In genomic region chr3:100334340-100335136, GRCh38 we compare ENCODE assay signal across 8 cellular contexts. TPM values are rescaled to one million over a fixed set of nuclear protein-coding genes. Genes with fewer than 3 reads are reported as not detected.
DNase-seq lines count a peak whose midpoint lies in the region; ATAC-seq and TF ChIP-seq lines count a peak whose summit lies in the region.

TSS of gene NIT2 (plus strand) at chr3:100334757. CDS start at chr3:100334792, 35 bp downstream.

- intact Hi-C loops in left ventricle myocardium superior (cut with micrococcal nuclease) (no loop called here), psoas muscle (cut with DNase I) (loop anchor here (5.0 to 10.0 kb wide), 2 partner anchors 38 to 500 kb away; no protein-coding TSS in a partner anchor)

- peaks cover 17% of the 10 kb centered on the region for H3K4me1 Mint-ChIP-seq in T-helper 17 cell

- H3K27me3 Mint-ChIP-seq in T-helper 17 cell: no peaks in the 10 kb centered on the region

- H3K9me3 ChIP-seq in T-helper 17 cell (ENCODE audit: control insufficient read depth, low read length, poor library complexity, severe bottlenecking) (no peaks in the 10 kb centered on the region), psoas muscle (no peaks in the 10 kb centered on the region)

- H3K36me3 Mint-ChIP-seq in T-helper 17 cell (ENCODE audit: low read depth): peaks cover 3% of the 10 kb centered on the region

- peak within 1 kb of the TSS; percentile 95 for H3K4me3 Mint-ChIP-seq in T-helper 17 cell

- DNase-seq in GM13977 (ENCODE audit: low spot score) (peak; percentile 95), NCI-H1436 (lab: John Stamatoyannopoulos, UW) (peak; percentile 78), T-helper 17 cell (peak; percentile 60 to 74 (median 72)), amygdala (lab: John Stamatoyannopoulos, UW) (peak in 51 of 56 donors; percentile 13 to 82 (median 49)), left ventricle myocardium superior (peak; percentile 94), psoas muscle (peak; percentile 88 to 95)

- H3K36me3 ChIP-seq in psoas muscle (ENCODE audit: insufficient read depth in 1 of 2, low read depth in 1 of 2): peaks cover 0 to 9% of the 10 kb centered on the region in 2 donors
- no peaks in the 10 kb centered on the region for H3K36me3 ChIP-seq in urinary bladder (ENCODE audit: insufficient read depth)

- H3K27me3 ChIP-seq in psoas muscle (ENCODE audit: insufficient read depth in 3 of 3, low read length in 2 of 3): no peaks in the 10 kb centered on the region

- peak within 1 kb of the TSS; percentile 93 for H3K27ac Mint-ChIP-seq in T-helper 17 cell

- in situ Hi-C loops in GM13977 (cut with MboI; ENCODE audit: low pct_unique_long_range_greater_than_20kb, low sequenced_read_pairs, unreplicated experiment): no loop called here

- peak within 1 kb of the TSS; percentile 83 for H3K4me3 ChIP-seq in psoas muscle
- peak within 1 kb of the TSS; percentile 61 for H3K4me3 ChIP-seq in urinary bladder (ENCODE audit: low read depth, low read length)

- peak within 1 kb of the TSS; percentile 92 for H3K27ac ChIP-seq in psoas muscle
- peak within 1 kb of the TSS; percentile 55 for H3K27ac ChIP-seq in urinary bladder (ENCODE audit: low read depth)

- WGBS in psoas muscle, 3 donors: 1 to 6% (median 1%) methylated on average over 21 to 78 of the region's 78 CpGs
- WGBS in urinary bladder: under 1% methylated on average over 78 of the region's 78 CpGs

- H3K4me1 ChIP-seq in psoas muscle (peaks cover 8% of the 10 kb centered on the region), urinary bladder (ENCODE audit: insufficient read depth) (no peaks in the 10 kb centered on the region)

- peak; percentile 98 for ATAC-seq in HG02798 (IDR thresholded peaks at IDR 0.05; ENCODE audit: poor library complexity, unreplicated experiment)
- peak; percentile 96 for ATAC-seq in T-helper 17 cell
- peak; percentile 99 for ATAC-seq in left ventricle myocardium superior
- ATAC-seq in psoas muscle: peak; percentile 94 to 96 (median 96)

- TF ChIP-seq CTCF in GM13977 (IDR thresholded peaks at IDR 0.05; ENCODE audit: extremely low read depth, insufficient read depth, missing control alignments) (peak; percentile 4), psoas muscle (IDR thresholded peaks at IDR 0.05) (no peak)

RNA-seq across cellular contexts. Expression of gene NIT2, which starts in this region (rescaled TPM):
- total RNA-seq in T-helper 17 cell (10 to 100 TPM; 24.0 to 30.1 TPM), left ventricle myocardium superior (47.3 TPM), psoas muscle (10 to 100 TPM; 36.8 to 60.7 (median 44.3) TPM), urinary bladder (25.0 TPM)
- polyA plus RNA-seq in psoas muscle (10 to 100 TPM; 15.3 to 25.3 (median 25.1) TPM), urinary bladder (24.8 TPM)

Comparison
In these comparisons a context has a peak if more than half of its experiments do, and no peak if none do; other contexts are left out.
1. Peak in every context shown above with its lines: DNase-seq, ATAC-seq, H3K4me3 ChIP-seq and H3K27ac ChIP-seq.